Comparison of ENCODE assay signal across 19 cellular contexts in the genomic region with DNA sequence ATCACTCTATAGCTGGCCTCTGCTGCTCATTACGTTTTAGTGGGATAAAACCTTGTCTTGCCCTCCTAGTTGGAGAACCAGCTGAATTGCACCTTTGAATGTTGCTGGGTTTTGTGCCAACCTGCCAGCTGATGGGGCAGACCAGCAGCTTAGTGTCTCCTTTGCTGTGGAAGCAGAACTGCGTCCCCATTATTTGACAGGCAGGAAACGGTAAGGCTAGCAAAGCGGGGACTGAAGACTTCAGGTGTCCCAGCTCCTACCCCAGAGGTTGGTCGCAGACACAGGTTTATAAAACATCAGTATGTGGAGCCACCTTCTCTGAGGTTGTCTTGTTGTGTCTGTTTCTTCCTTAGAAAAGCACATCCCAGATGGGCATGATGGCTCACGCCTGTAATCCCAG.
DNase-seq lines count a peak whose midpoint lies in the region; ATAC-seq and TF ChIP-seq lines count a peak whose summit lies in the region.
"Had no signal": no experiment of that assay in that cellular context is flagged by ENCODE, and none has a peak within 500 bp of the region (broad histone marks: within the 10 kb centered on the region; RNA-seq: fewer than 3 reads in every experiment).

No MANE protein-coding gene starts in this region.

- intact Hi-C loops in HCT116 (cut with micrococcal nuclease), result no loop called here
- intact Hi-C loops in stomach (cut with DNase I; ENCODE audit: low total_unique reads), result no loop called here
- intact Hi-C loops in OCI-LY7 (cut with micrococcal nuclease; ENCODE audit: unreplicated experiment), result no loop called here

- H3K27ac ChIP-seq in HCT116 (ENCODE audit: low read depth, low read length), result no peak overlapping the region
- H3K27ac ChIP-seq in SJSA1, result peak overlapping the region; percentile 74
- H3K27ac ChIP-seq in stomach, result peak overlapping the region in 4 of 5 donors; percentile 3 to 79 (median 50)
- no peak overlapping the region for H3K27ac ChIP-seq in OCI-LY7 (ENCODE audit: low read depth, low read length, poor library complexity, severe bottlenecking)
- H3K27ac ChIP-seq: KMS-11, WERI-Rb-1 had no signal

- no peaks in the 10 kb centered on the region; a peak in 1 of 4 replicates for H3K9me3 ChIP-seq in HCT116 (ENCODE audit: control insufficient read depth in 1 of 2, insufficient read depth in 1 of 2, low read depth in 1 of 2, low read length in 2 of 2)
- H3K9me3 ChIP-seq in SJSA1 (replicated peaks), result peaks cover 5% of the 10 kb centered on the region; the same call in 1 of the 2 replicates
- no peaks in the 10 kb centered on the region for H3K9me3 ChIP-seq in stomach
- no peaks in the 10 kb centered on the region for H3K9me3 ChIP-seq in OCI-LY7 (ENCODE audit: low read length)

- H3K9me2 ChIP-seq in HCT116 (ENCODE audit: insufficient read depth) (no peaks in the 10 kb centered on the region), OCI-LY7 (ENCODE audit: insufficient read depth, low read length) (no peaks in the 10 kb centered on the region)

- no peak overlapping the region for H3K9ac ChIP-seq in HCT116 (ENCODE audit: low read length)
- H3K9ac ChIP-seq: KMS-11 had no signal

- H3K4me2 ChIP-seq in HCT116 (ENCODE audit: low read length), result peak overlapping the region; percentile 68; the same call in 1 of the 2 replicates
- no peak overlapping the region for H3K4me2 ChIP-seq in OCI-LY7 (ENCODE audit: low read length)
- H3K4me2 ChIP-seq: KMS-11 had no signal

- TF ChIP-seq RAD21 in HCT116 (IDR thresholded peaks at IDR 0.05; ENCODE audit: low read depth), result no peak

- RAD21 ChIA-PET in HCT116 (lab: Charles Lee; ENCODE audit: low non-redundant PET in 1 of 2, low total read pairs in 2 of 2, uncharacterized antibody in 2 of 2, unreplicated experiment in 2 of 2), result no interaction called here

- TF ChIP-seq CTCF in HCT116 (IDR thresholded peaks at IDR 0.05 in 2 of 3, conservative IDR thresholded peaks at IDR 0.05 in 1 of 3; ENCODE audit: borderline replicate concordance in 1 of 3, insufficient read depth in 1 of 3, low read depth in 2 of 3, low read length in 2 of 3) (no peak), stomach (IDR thresholded peaks at IDR 0.05) (no peak), OCI-LY7 (conservative IDR thresholded peaks at IDR 0.05; ENCODE audit: low read length) (no peak)

- POLR2A ChIA-PET in HCT116 (lab: Charles Lee) (no interaction called here), OCI-LY7 (lab: Charles Lee) (no interaction called here)

- DNase-seq in HCT116 (ENCODE audit: low read depth, low spot score) (no peak), SJSA1 (ENCODE audit: low read depth in 1 of 2, low spot score in 2 of 2) (no peak), left lobe of liver (ENCODE audit: low spot score) (no peak), stomach (no peak), OCI-LY7 (ENCODE audit: low spot score) (no peak), anterior cingulate cortex (lab: John Stamatoyannopoulos, UW) (no peak)
- DNase-seq: activated CD4-positive, alpha-beta memory T cell treated with anti-CD3 and anti-CD28 coated beads for 36 hours; activated naive CD4-positive, alpha-beta T cell treated with anti-CD3 and anti-CD28 coated beads, Interleukin-2, amount 50 U/mL, for 16 hours; DND-41; kidney; NCI-H1092; NCI-H2081 treated with DMSO at 0.1 percent for 48 hours; NCI-H510A treated with DMSO at 0.1 percent for 48 hours; SHP77 treated with DMSO at 0.1 percent for 48 hours; stimulated activated CD8-positive, alpha-beta memory T cell treated with anti-CD3 and anti-CD28 coated beads, Interleukin-4, amount 100 ng/mL, for 48 hours; WERI-Rb-1 had no signal

- H3K36me3 ChIP-seq in HCT116 (ENCODE audit: control insufficient read depth in 1 of 2, insufficient read depth in 2 of 2, low read length in 2 of 2), result no peaks in the 10 kb centered on the region
- H3K36me3 ChIP-seq in SJSA1, result peaks cover 15% of the 10 kb centered on the region
- H3K36me3 ChIP-seq in stomach, result no peaks in the 10 kb centered on the region
- no peaks in the 10 kb centered on the region for H3K36me3 ChIP-seq in OCI-LY7 (ENCODE audit: insufficient read depth, low read length)
- H3K36me3 ChIP-seq: WERI-Rb-1 had no signal

- H3K27me3 ChIP-seq in HCT116 (ENCODE audit: insufficient read depth, low read length), result no peaks in the 10 kb centered on the region
- no peaks in the 10 kb centered on the region for H3K27me3 ChIP-seq in SJSA1 (replicated peaks)
- H3K27me3 ChIP-seq in stomach, result no peaks in the 10 kb centered on the region

- TF ChIP-seq POLR2A in HCT116 (IDR thresholded peaks at IDR 0.05; ENCODE audit: borderline replicate concordance, extremely low read depth, insufficient read depth, insufficient read length) (no peak), stomach (IDR thresholded peaks at IDR 0.05) (no peak)

- ATAC-seq in HCT116 (no peak), left lobe of liver (peak; percentile 25), GM19452 (IDR thresholded peaks at IDR 0.05; ENCODE audit: unreplicated experiment) (no peak)
- ATAC-seq: natural killer cell treated with Interleukin-12 subunit alpha and Interleukin-12 subunit beta and Interleukin-15 and Interleukin-18, amount 100 ng/mL, for 72 hours had no signal

- H3K4me3 ChIP-seq in HCT116 (replicated peaks in 1 of 2; ENCODE audit: low read depth in 1 of 2, low read length in 2 of 2) (no peak overlapping the region), SJSA1 (no peak overlapping the region), stomach (no peak overlapping the region), OCI-LY7 (ENCODE audit: low read depth, low read length, poor library complexity, severe bottlenecking) (no peak overlapping the region)

- no peaks in the 10 kb centered on the region for H4K20me1 ChIP-seq in HCT116 (ENCODE audit: insufficient read depth)
- H4K20me1 ChIP-seq in OCI-LY7 (ENCODE audit: insufficient read depth, low read length), result no peaks in the 10 kb centered on the region

- 79 to 93% (median 85%) methylated on average over 4 to 6 of the region's 6 CpGs for WGBS in stomach, 5 donors

- H3K4me1 ChIP-seq in HCT116 (ENCODE audit: control insufficient read depth in 1 of 2, insufficient read depth in 2 of 2, low read length in 2 of 2), result peaks cover 21 to 29% of the 10 kb centered on the region in 2 experiments
- peaks cover 64% of the 10 kb centered on the region for H3K4me1 ChIP-seq in SJSA1 (replicated peaks)
- H3K4me1 ChIP-seq in stomach, result peaks cover 4 to 46% (median 22%) of the 10 kb centered on the region in 4 donors
- H3K4me1 ChIP-seq in OCI-LY7 (ENCODE audit: insufficient read depth, low read length, poor library complexity, severe bottlenecking), result no peaks in the 10 kb centered on the region

- BruUV-seq in HCT116 (replicated peaks; lab: Mats Ljungman, UMichigan) (no TSS peak), OCI-LY7 (replicated peaks; lab: Mats Ljungman, UMichigan) (no TSS peak)

- H2AFZ ChIP-seq in HCT116 (ENCODE audit: low read depth, low read length, poor library complexity, severe bottlenecking) (no peak overlapping the region), OCI-LY7 (ENCODE audit: low read length) (no peak overlapping the region)

- TF ChIP-seq EP300 in stomach (IDR thresholded peaks at IDR 0.05), result no peak

- CTCF ChIA-PET in HCT116 (lab: Charles Lee) (interaction anchor here (1.5 kb wide), 1 partner anchor 206 kb away, joined by 4 read pairs; no protein-coding TSS in a partner anchor), OCI-LY7 (lab: Charles Lee; ENCODE audit: unreplicated experiment) (no interaction called here)

- H3K79me2 ChIP-seq in HCT116 (ENCODE audit: insufficient read depth, low read length), result no peaks in the 10 kb centered on the region
- H3K79me2 ChIP-seq in OCI-LY7 (ENCODE audit: insufficient read depth, low read depth, low read length), result no peaks in the 10 kb centered on the region

TF ChIP-seq in HCT116, 20 proteins besides CTCF, POLR2A, EP300 and RAD21 (continues in another document):
- TF ChIP-seq REST (IDR thresholded peaks at IDR 0.05; ENCODE audit: low read depth), result no peak
- TF ChIP-seq ZNF274 (IDR thresholded peaks at IDR 0.05; ENCODE audit: low read depth, low read length), result no peak
- no peak for TF ChIP-seq TCF7L2 (IDR thresholded peaks at IDR 0.05; ENCODE audit: borderline replicate concordance, extremely low read depth, insufficient read depth, insufficient read length)
- TF ChIP-seq CBX3 (IDR thresholded peaks at IDR 0.05; ENCODE audit: low read depth), result no peak
- TF ChIP-seq, protein P1, sequence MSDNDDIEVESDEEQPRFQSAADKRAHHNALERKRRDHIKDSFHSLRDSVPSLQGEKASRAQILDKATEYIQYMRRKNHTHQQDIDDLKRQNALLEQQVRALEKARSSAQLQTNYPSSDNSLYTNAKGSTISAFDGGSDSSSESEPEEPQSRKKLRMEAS (IDR thresholded peaks at IDR 0.05), result no peak
- TF ChIP-seq POLR2AphosphoS5 (IDR thresholded peaks at IDR 0.05; ENCODE audit: low read depth, low read length), result no peak
- TF ChIP-seq SP1 (IDR thresholded peaks at IDR 0.05; ENCODE audit: low read depth), result no peak
- TF ChIP-seq, protein P2, sequence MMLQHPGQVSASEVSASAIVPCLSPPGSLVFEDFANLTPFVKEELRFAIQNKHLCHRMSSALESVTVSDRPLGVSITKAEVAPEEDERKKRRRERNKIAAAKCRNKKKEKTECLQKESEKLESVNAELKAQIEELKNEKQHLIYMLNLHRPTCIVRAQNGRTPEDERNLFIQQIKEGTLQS (IDR thresholded peaks at IDR 0.05), result no peak
- TF ChIP-seq ELF1 (IDR thresholded peaks at IDR 0.05; ENCODE audit: borderline replicate concordance, low read depth), result no peak
- no peak for TF ChIP-seq EZH2 (IDR thresholded peaks at IDR 0.05)

Comparison
In these comparisons a context has a peak if more than half of its experiments do, and no peak if none do; other contexts are left out.
1. H3K27ac ChIP-seq: peak in SJSA1 (single experiment) and stomach (4 of 5); none in HCT116 (single experiment) and OCI-LY7 (single experiment).